In the genomic region with DNA sequence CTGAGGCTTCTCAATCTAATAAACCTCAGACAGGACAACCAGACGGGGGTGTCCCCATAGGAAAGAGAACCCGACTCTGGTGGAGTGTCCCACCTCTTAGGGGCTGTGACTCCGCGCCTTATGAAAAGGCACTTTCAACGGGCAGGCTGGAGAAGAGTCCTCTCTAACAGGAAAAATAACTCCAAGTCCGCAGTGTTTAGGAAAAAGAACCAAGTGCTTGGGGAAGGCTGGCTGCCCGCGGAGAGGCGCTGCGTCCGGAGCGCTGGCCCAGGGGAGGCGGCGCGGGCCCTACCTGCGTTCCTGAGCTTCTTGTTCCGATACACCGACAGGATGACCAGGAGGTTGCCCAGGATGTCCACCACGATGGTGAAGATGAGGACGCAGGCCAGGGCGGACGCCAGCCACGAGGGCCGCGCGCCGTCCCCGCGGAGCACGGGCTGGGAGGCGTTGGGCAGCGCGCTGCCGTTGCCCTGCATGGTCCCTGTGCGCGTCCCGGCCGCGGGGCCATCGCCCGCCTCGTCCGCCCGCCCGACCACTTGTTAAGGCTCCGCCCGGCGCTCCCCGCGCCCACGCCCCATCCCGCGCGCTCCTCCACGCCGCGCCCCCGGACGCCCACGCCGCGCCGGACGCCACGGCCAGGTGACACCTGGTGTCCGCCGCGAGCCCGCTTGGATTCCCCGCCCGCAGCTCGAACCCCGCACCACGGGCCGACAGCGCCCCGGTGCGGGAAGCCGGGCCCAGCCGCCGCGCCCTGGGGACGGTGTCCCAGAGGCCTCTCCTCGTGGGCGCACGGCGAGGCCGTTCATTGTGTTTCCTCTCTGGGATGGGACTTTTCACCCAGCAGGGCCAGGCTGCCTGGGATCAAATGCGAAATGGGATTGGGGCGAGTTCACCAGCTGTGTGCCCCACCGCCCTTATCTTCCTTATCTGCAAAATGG, we compare ENCODE assay signal across 8 cellular contexts. TPM values are rescaled to one million over a fixed set of nuclear protein-coding genes. Genes with fewer than 3 reads are reported as not detected.
A peak's percentile ranks its signal among the peaks of the same experiment; 100 is the strongest.
DNase-seq lines count a peak whose midpoint lies in the region; ATAC-seq and TF ChIP-seq lines count a peak whose summit lies in the region.

A gene (minus strand): TSS at position 678 of the 938 bp plus-strand sequence. CDS start 202 bp downstream, at position 476.

- 3% methylated on average over 9 of the region's 91 CpGs for WGBS in SK-N-SH (ENCODE audit: low lambda C conversion rate)

- POLR2A ChIA-PET in SK-N-SH (lab: Yijun Ruan, JAX): no interaction called here
- POLR2A ChIA-PET in naive thymus-derived CD4-positive, alpha-beta T cell (lab: Charles Lee): no interaction called here

- CTCF ChIA-PET in SK-N-SH (lab: Yijun Ruan, JAX): interaction anchor here (1.4 to 1.5 kb wide), 2 partner anchors 11 to 259 kb away, joined by 4 to 5 read pairs; no protein-coding TSS in a partner anchor
- CTCF ChIA-PET in naive thymus-derived CD4-positive, alpha-beta T cell (lab: Charles Lee): no interaction called here

- peaks cover 21% of the 10 kb centered on the region; the same call in 1 of the 2 replicates for H3K27me3 ChIP-seq in SK-N-SH (ENCODE audit: insufficient read depth)
- no peaks in the 10 kb centered on the region for H3K27me3 ChIP-seq in naive thymus-derived CD4-positive, alpha-beta T cell (ENCODE audit: control insufficient read depth in 2 of 2, insufficient read depth in 2 of 2, low read length in 2 of 2)

- H3K4me3 ChIP-seq in SK-N-SH (ENCODE audit: low read depth in 2 of 2, low read length in 1 of 2): peak within 1 kb of the TSS; percentile 30 to 49
- H3K4me3 ChIP-seq in iPS-11a (ENCODE audit: low read depth, low read length): peak within 1 kb of the TSS; percentile 56
- peak within 1 kb of the TSS; percentile 43 for H3K4me3 ChIP-seq in skeletal muscle cell (ENCODE audit: low read depth, low read length)
- H3K4me3 ChIP-seq in naive thymus-derived CD4-positive, alpha-beta T cell (ENCODE audit: low read length): no peak within 1 kb of the TSS

- peaks cover 0 to 2% of the 10 kb centered on the region in 2 experiments; a peak in 1 of 4 replicates for H3K4me1 ChIP-seq in SK-N-SH (ENCODE audit: control insufficient read depth in 1 of 2, insufficient read depth in 2 of 2, low read depth in 1 of 2, low read length in 1 of 2)
- no peaks in the 10 kb centered on the region for H3K4me1 ChIP-seq in naive thymus-derived CD4-positive, alpha-beta T cell (ENCODE audit: control insufficient read depth in 2 of 2, insufficient read depth in 2 of 2, low read length in 2 of 2)

- peaks cover 0 to 8% (median 2%) of the 10 kb centered on the region in 11 donors for H3K9me3 Mint-ChIP-seq in naive thymus-derived CD4-positive, alpha-beta T cell

- no peak within 1 kb of the TSS for H3K9ac ChIP-seq in SK-N-SH

- H3F3A ChIP-seq in SK-N-SH (replicated peaks; ENCODE audit: insufficient read depth): no peaks in the 10 kb centered on the region

- TF ChIP-seq RAD21 in SK-N-SH (IDR thresholded peaks at IDR 0.05; ENCODE audit: low read length): no peak

- H4K20me1 ChIP-seq in SK-N-SH (ENCODE audit: insufficient read depth): no peaks in the 10 kb centered on the region

- ATAC-seq in HG02678 (IDR thresholded peaks at IDR 0.05; ENCODE audit: unreplicated experiment): no peak
- ATAC-seq in naive thymus-derived CD4-positive, alpha-beta T cell: no peak

- H3K9me3 ChIP-seq in SK-N-SH: no peaks in the 10 kb centered on the region
- no peaks in the 10 kb centered on the region for H3K9me3 ChIP-seq in naive thymus-derived CD4-positive, alpha-beta T cell (ENCODE audit: control insufficient read depth in 2 of 3, low read length in 3 of 3)

- peaks cover 0 to 3% (median 0%) of the 10 kb centered on the region in 7 donors for H3K4me1 Mint-ChIP-seq in naive thymus-derived CD4-positive, alpha-beta T cell

- H3K9me2 ChIP-seq in SK-N-SH: no peaks in the 10 kb centered on the region

- TF ChIP-seq CTCF in SK-N-SH (IDR thresholded peaks at IDR 0.05): no peak

- peak; percentile 32 for DNase-seq in GM03348 (ENCODE audit: low spot score)
- peak; percentile 48 for DNase-seq in SK-N-SH
- DNase-seq in skeletal muscle cell (ENCODE audit: low read depth): no peak
- DNase-seq in stimulated activated CD4-positive, alpha-beta T cell treated with anti-CD3 and anti-CD28 coated beads, Interleukin-4, amount 100 ng/mL, for 24 hours: no peak
- DNase-seq in NCI-H82 treated with DMSO at 0.1 percent for 48 hours (lab: John Stamatoyannopoulos, UW; ENCODE audit: unreplicated experiment): no peak
- DNase-seq in naive thymus-derived CD4-positive, alpha-beta T cell: no peak

- H2AFZ ChIP-seq in SK-N-SH (ENCODE audit: low read depth): peak within 1 kb of the TSS; percentile 59; the same call in 1 of the 2 replicates

- H3K36me3 ChIP-seq in SK-N-SH (replicated peaks in 1 of 2; ENCODE audit: control insufficient read depth in 1 of 2, insufficient read depth in 2 of 2, low read length in 1 of 2): no peaks in the 10 kb centered on the region
- no peaks in the 10 kb centered on the region for H3K36me3 ChIP-seq in naive thymus-derived CD4-positive, alpha-beta T cell (ENCODE audit: control insufficient read depth in 2 of 3, insufficient read depth in 3 of 3, low read length in 3 of 3)

- no peak within 1 kb of the TSS for H3K27ac ChIP-seq in SK-N-SH (ENCODE audit: low read depth in 2 of 2, low read length in 1 of 2)
- no peak within 1 kb of the TSS for H3K27ac ChIP-seq in naive thymus-derived CD4-positive, alpha-beta T cell (ENCODE audit: low read depth, low read length)

- intact Hi-C loops in naive thymus-derived CD4-positive, alpha-beta T cell (cut with micrococcal nuclease): no loop called here

- no peak within 1 kb of the TSS for H3K4me3 Mint-ChIP-seq in naive thymus-derived CD4-positive, alpha-beta T cell

- H3K27ac Mint-ChIP-seq in naive thymus-derived CD4-positive, alpha-beta T cell: no peak within 1 kb of the TSS

- peak within 1 kb of the TSS; percentile 59 for H3K4me2 ChIP-seq in SK-N-SH

- no peaks in the 10 kb centered on the region for H3K79me2 ChIP-seq in SK-N-SH (ENCODE audit: insufficient read depth)

- peaks cover 17 to 32% (median 30%) of the 10 kb centered on the region in 5 donors for H3K27me3 Mint-ChIP-seq in naive thymus-derived CD4-positive, alpha-beta T cell

- no peak for TF ChIP-seq EP300 in SK-N-SH (IDR thresholded peaks at IDR 0.05; ENCODE audit: borderline replicate concordance in 1 of 2, low read depth in 1 of 2, low read length in 1 of 2)

- H3K36me3 Mint-ChIP-seq in naive thymus-derived CD4-positive, alpha-beta T cell: peaks cover 0 to 4% (median 0%) of the 10 kb centered on the region in 5 donors

TF ChIP-seq in SK-N-SH, 30 proteins besides CTCF, POLR2A, EP300 and RAD21 (continues in another document):
- TF ChIP-seq MXI1 (IDR thresholded peaks at IDR 0.05; ENCODE audit: low read depth, low read length) (no peak), GABPA (IDR thresholded peaks at IDR 0.05; ENCODE audit: low read depth) (no peak), SMC3 (IDR thresholded peaks at IDR 0.05; ENCODE audit: low read depth, low read length) (no peak), FOXJ3 (CRISPR knock-in tag; IDR thresholded peaks at IDR 0.05) (no peak), RXRA (IDR thresholded peaks at IDR 0.05; ENCODE audit: borderline replicate concordance, low read depth) (no peak), ELF1 (IDR thresholded peaks at IDR 0.05) (no peak), SIN3A (IDR thresholded peaks at IDR 0.05; ENCODE audit: borderline replicate concordance, low read depth, low read length) (no peak), TCF12 (IDR thresholded peaks at IDR 0.05) (no peak), FOXM1 (IDR thresholded peaks at IDR 0.05; ENCODE audit: low read depth) (no peak)
- TF ChIP-seq, protein P1, sequence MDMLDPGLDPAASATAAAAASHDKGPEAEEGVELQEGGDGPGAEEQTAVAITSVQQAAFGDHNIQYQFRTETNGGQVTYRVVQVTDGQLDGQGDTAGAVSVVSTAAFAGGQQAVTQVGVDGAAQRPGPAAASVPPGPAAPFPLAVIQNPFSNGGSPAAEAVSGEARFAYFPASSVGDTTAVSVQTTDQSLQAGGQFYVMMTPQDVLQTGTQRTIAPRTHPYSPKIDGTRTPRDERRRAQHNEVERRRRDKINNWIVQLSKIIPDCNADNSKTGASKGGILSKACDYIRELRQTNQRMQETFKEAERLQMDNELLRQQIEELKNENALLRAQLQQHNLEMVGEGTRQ (IDR thresholded peaks at IDR 0.05; ENCODE audit: borderline replicate concordance, low read depth, low read length): no peak
- TF ChIP-seq, protein P2, sequence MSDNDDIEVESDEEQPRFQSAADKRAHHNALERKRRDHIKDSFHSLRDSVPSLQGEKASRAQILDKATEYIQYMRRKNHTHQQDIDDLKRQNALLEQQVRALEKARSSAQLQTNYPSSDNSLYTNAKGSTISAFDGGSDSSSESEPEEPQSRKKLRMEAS (IDR thresholded peaks at IDR 0.05; ENCODE audit: low read depth): no peak
- TF ChIP-seq, protein P3, sequence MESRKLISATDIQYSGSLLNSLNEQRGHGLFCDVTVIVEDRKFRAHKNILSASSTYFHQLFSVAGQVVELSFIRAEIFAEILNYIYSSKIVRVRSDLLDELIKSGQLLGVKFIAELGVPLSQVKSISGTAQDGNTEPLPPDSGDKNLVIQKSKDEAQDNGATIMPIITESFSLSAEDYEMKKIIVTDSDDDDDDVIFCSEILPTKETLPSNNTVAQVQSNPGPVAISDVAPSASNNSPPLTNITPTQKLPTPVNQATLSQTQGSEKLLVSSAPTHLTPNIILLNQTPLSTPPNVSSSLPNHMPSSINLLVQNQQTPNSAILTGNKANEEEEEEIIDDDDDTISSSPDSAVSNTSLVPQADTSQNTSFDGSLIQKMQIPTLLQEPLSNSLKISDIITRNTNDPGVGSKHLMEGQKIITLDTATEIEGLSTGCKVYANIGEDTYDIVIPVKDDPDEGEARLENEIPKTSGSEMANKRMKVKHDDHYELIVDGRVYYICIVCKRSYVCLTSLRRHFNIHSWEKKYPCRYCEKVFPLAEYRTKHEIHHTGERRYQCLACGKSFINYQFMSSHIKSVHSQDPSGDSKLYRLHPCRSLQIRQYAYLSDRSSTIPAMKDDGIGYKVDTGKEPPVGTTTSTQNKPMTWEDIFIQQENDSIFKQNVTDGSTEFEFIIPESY (IDR thresholded peaks at IDR 0.05; ENCODE audit: borderline replicate concordance, low read depth): no peak
- TF ChIP-seq, protein P4, sequence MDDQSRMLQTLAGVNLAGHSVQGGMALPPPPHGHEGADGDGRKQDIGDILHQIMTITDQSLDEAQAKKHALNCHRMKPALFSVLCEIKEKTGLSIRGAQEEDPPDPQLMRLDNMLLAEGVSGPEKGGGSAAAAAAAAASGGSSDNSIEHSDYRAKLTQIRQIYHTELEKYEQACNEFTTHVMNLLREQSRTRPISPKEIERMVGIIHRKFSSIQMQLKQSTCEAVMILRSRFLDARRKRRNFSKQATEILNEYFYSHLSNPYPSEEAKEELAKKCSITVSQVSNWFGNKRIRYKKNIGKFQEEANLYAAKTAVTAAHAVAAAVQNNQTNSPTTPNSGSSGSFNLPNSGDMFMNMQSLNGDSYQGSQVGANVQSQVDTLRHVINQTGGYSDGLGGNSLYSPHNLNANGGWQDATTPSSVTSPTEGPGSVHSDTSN (IDR thresholded peaks at IDR 0.05): no peak

RNA-seq across cellular contexts. Expression of the gene that starts here (rescaled TPM):
- polyA plus RNA-seq in SK-N-SH (2012; rRNA removed): not detected in 2 replicates
- 0.03 TPM in 1 of 2 replicates, not detected in the other for polyA plus RNA-seq in SK-N-SH (2012; cell fraction: cytosol; rRNA removed)
- polyA plus RNA-seq in SK-N-SH (2012; cell fraction: nucleus; rRNA removed): not detected in 2 replicates
- not detected for total RNA-seq in naive thymus-derived CD4-positive, alpha-beta T cell
- polyA plus RNA-seq in naive thymus-derived CD4-positive, alpha-beta T cell: not detected

Comparison
In these comparisons a context has a peak if more than half of its experiments do, and no peak if none do; other contexts are left out.
1. Peak in DNase-seq, H3K4me3 ChIP-seq and H3K4me2 ChIP-seq in SK-N-SH; RNA of the gene not detected or under 1 TPM.